In genomic region chr10:31031205-31031665, GRCh38 we compare ENCODE assay signal across 8 cellular contexts.
DNase-seq lines count a peak whose midpoint lies in the region; ATAC-seq and TF ChIP-seq lines count a peak whose summit lies in the region.

No MANE protein-coding gene starts in this region.

- peak overlapping the region; percentile 89 for H3K4me3 ChIP-seq in iPS-15b (ENCODE audit: low read depth, low read length)

- H3K27me3 Mint-ChIP-seq in activated naive CD8-positive, alpha-beta T cell treated with anti-CD3 and anti-CD28 coated beads, Interleukin-2, amount 50 U/mL, for 24 hours = no peaks in the 10 kb centered on the region
- H3K27me3 Mint-ChIP-seq in stimulated activated naive CD8-positive, alpha-beta T cell treated with anti-CD3 and anti-CD28 coated beads, Interleukin-15, Interleukin-2, amounts not matched to agents 100 ng/mL and 50 ng/mL, for 24 hours = no peaks in the 10 kb centered on the region

- peaks cover 35% of the 10 kb centered on the region for H3K27me3 ChIP-seq in iPS-15b (ENCODE audit: control insufficient read depth, insufficient read depth, low read length)

- H3K4me3 Mint-ChIP-seq in activated naive CD8-positive, alpha-beta T cell treated with anti-CD3 and anti-CD28 coated beads, Interleukin-2, amount 50 U/mL, for 24 hours = peak overlapping the region; percentile 83
- H3K4me3 Mint-ChIP-seq in stimulated activated naive CD8-positive, alpha-beta T cell treated with anti-CD3 and anti-CD28 coated beads, Interleukin-15, Interleukin-2, amounts not matched to agents 100 ng/mL and 50 ng/mL, for 24 hours = peak overlapping the region; percentile 84

- H3K4me1 Mint-ChIP-seq in activated naive CD8-positive, alpha-beta T cell treated with anti-CD3 and anti-CD28 coated beads, Interleukin-2, amount 50 U/mL, for 24 hours = peaks cover 14% of the 10 kb centered on the region
- H3K4me1 Mint-ChIP-seq in stimulated activated naive CD8-positive, alpha-beta T cell treated with anti-CD3 and anti-CD28 coated beads, Interleukin-15, Interleukin-2, amounts not matched to agents 100 ng/mL and 50 ng/mL, for 24 hours (ENCODE audit: low read depth) = peaks cover 8% of the 10 kb centered on the region

- DNase-seq in activated naive CD8-positive, alpha-beta T cell treated with anti-CD3 and anti-CD28 coated beads, Interleukin-2, amount 50 U/mL, for 24 hours = no peak
- DNase-seq in NCI-H1092 treated with DMSO at 0.1 percent for 48 hours (lab: John Stamatoyannopoulos, UW) = no peak
- DNase-seq in NCI-H82 treated with DMSO at 0.1 percent for 48 hours (lab: John Stamatoyannopoulos, UW; ENCODE audit: unreplicated experiment) = no peak

- no peaks in the 10 kb centered on the region for H3K9me3 Mint-ChIP-seq in activated naive CD8-positive, alpha-beta T cell treated with anti-CD3 and anti-CD28 coated beads, Interleukin-2, amount 50 U/mL, for 24 hours
- no peaks in the 10 kb centered on the region for H3K9me3 Mint-ChIP-seq in stimulated activated naive CD8-positive, alpha-beta T cell treated with anti-CD3 and anti-CD28 coated beads, Interleukin-15, Interleukin-2, amounts not matched to agents 100 ng/mL and 50 ng/mL, for 24 hours

- H3K36me3 ChIP-seq in iPS-15b (ENCODE audit: control insufficient read depth, insufficient read depth, low read length) = no peaks in the 10 kb centered on the region

- peak overlapping the region; percentile 96 for H3K27ac Mint-ChIP-seq in activated naive CD8-positive, alpha-beta T cell treated with anti-CD3 and anti-CD28 coated beads, Interleukin-2, amount 50 U/mL, for 24 hours
- peak overlapping the region; percentile 96 for H3K27ac Mint-ChIP-seq in stimulated activated naive CD8-positive, alpha-beta T cell treated with anti-CD3 and anti-CD28 coated beads, Interleukin-15, Interleukin-2, amounts not matched to agents 100 ng/mL and 50 ng/mL, for 24 hours

- peak; percentile 73 for ATAC-seq in GM19372 (IDR thresholded peaks at IDR 0.05; ENCODE audit: low read depth, unreplicated experiment)
- ATAC-seq in HG03354 (IDR thresholded peaks at IDR 0.05; ENCODE audit: poor library complexity, severe bottlenecking, unreplicated experiment) = peak; percentile 86
- ATAC-seq in activated naive CD8-positive, alpha-beta T cell treated with anti-CD3 and anti-CD28 coated beads, Interleukin-2, amount 50 U/mL, for 24 hours = peak; percentile 81

- peak overlapping the region; percentile 27 for H3K9ac ChIP-seq in iPS-15b (ENCODE audit: low read depth, low read length)

- no peak for TF ChIP-seq CTCF in C4-2B (conservative IDR thresholded peaks at IDR 0.05)

- H3K36me3 Mint-ChIP-seq in activated naive CD8-positive, alpha-beta T cell treated with anti-CD3 and anti-CD28 coated beads, Interleukin-2, amount 50 U/mL, for 24 hours (ENCODE audit: low read depth) = no peaks in the 10 kb centered on the region
- H3K36me3 Mint-ChIP-seq in stimulated activated naive CD8-positive, alpha-beta T cell treated with anti-CD3 and anti-CD28 coated beads, Interleukin-15, Interleukin-2, amounts not matched to agents 100 ng/mL and 50 ng/mL, for 24 hours (ENCODE audit: low read depth) = no peaks in the 10 kb centered on the region

- H3K9me3 ChIP-seq in iPS-15b (ENCODE audit: control insufficient read depth, insufficient read depth, low read length) = no peaks in the 10 kb centered on the region

- H3K4me1 ChIP-seq in iPS-15b (ENCODE audit: control insufficient read depth, insufficient read depth, low read length) = peaks cover 13% of the 10 kb centered on the region

- H3K27ac ChIP-seq in C4-2B = peak overlapping the region; percentile 77
